ENCODE assay signal across 25 cellular contexts in genomic region chr11:30533445-30533947, GRCh38. TPM values are rescaled to one million over a fixed set of nuclear protein-coding genes. Genes with fewer than 3 reads are reported as not detected.
"Had no signal": no experiment of that assay in that cellular context is flagged by ENCODE, and none has a peak within 500 bp of the region (broad histone marks: within the 10 kb centered on the region; RNA-seq: fewer than 3 reads in every experiment).

No MANE protein-coding gene starts in this region.

- H3K4me3 ChIP-seq: body of pancreas, left lung, uterus had no signal

- DNase-seq: activated CD4-positive, alpha-beta T cell treated with anti-CD3 and anti-CD28 coated beads, Interleukin-2, amount 10 ng/mL, durations not matched to agents 7 days and 5 days; activated CD4-positive, CD25-positive, alpha-beta regulatory T cell treated with anti-CD3 and anti-CD28 coated beads, Interleukin-2, amount 50 U/mL, for 72 hours; activated CD8-positive, alpha-beta memory T cell treated with anti-CD3 and anti-CD28 coated beads, Interleukin-2, amount 10 ng/mL, durations not matched to agents 7 days and 5 days; activated CD8-positive, alpha-beta T cell treated with anti-CD3 and anti-CD28 coated beads for 36 hours; activated gamma-delta T cell; activated naive CD4-positive, alpha-beta T cell treated with anti-CD3 and anti-CD28 coated beads, Interleukin-2, amount 50 U/mL, for 16 hours; activated naive CD8-positive, alpha-beta T cell treated with anti-CD3 and anti-CD28 coated beads, Interleukin-2, amount 50 U/mL, for 24 hours; activated T-cell treated with anti-CD3 and anti-CD28 coated beads for 4 hours; body of pancreas; caudate nucleus; effector CD4-positive, alpha-beta T cell; left lung; mammary epithelial cell; small intestine; stimulated activated CD4-positive, alpha-beta T cell treated with anti-CD3 and anti-CD28 coated beads, Interleukin-15, amount 100 ng/mL, for 24 hours; trophoblast cell; uterus had no signal

- H3K27ac ChIP-seq: body of pancreas, left lung, uterus had no signal

- H3K4me1 ChIP-seq: left lung, uterus had no signal

- H3K27me3 ChIP-seq: body of pancreas, left lung, uterus had no signal

- H3K9me3 ChIP-seq: body of pancreas, left lung, uterus had no signal

- FAIRE-seq: endometrium, keratinocyte, small intestine had no signal

- H3K36me3 ChIP-seq: left lung, uterus had no signal

- ATAC-seq: activated CD8-positive, alpha-beta memory T cell treated with anti-CD3 and anti-CD28 coated beads, Interleukin-2, amount 10 ng/mL, durations not matched to agents 7 days and 5 days; activated CD8-positive, alpha-beta T cell treated with anti-CD3 and anti-CD28 coated beads for 36 hours; activated naive CD8-positive, alpha-beta T cell treated with anti-CD3 and anti-CD28 coated beads, Interleukin-2, amount 50 U/mL, for 24 hours; body of pancreas; left lung; natural killer cell treated with Interleukin-12 subunit alpha and Interleukin-12 subunit beta and Interleukin-15 and Interleukin-18, amount 100 ng/mL, for 72 hours; sciatic nerve; stimulated activated memory B cell treated with anti-CD40 and anti-IgM and Interleukin-4, amounts not matched to agents 10 μg/mL and 1 μg/mL and 100 μg/mL, for 72 hours had no signal

RNA-seq across cellular contexts. Expression of gene MPPED2, which starts 52.7 kb away (rescaled TPM):
- total RNA-seq: activated CD8-positive, alpha-beta memory T cell treated with anti-CD3 and anti-CD28 coated beads, Interleukin-2, amount 10 ng/mL, durations not matched to agents 7 days and 5 days; activated T-helper 1 cell treated with anti-CD3 and anti-CD28 coated beads, Interleukin-12 subunit alpha, Interleukin-12 subunit beta, Interleukin-2, Interleukin-4 antibody, amounts not matched to agents 30 ng/mL and 10 ng/mL and 1 ng/mL, durations not matched to agents 14 hours and 24 hours and 36 hours; fibroblast of villous mesenchyme; T-helper 2 cell treated with Interferon-gamma antibody and Interleukin-4, amounts not matched to agents 100 ng/mL and 5 ng/mL, for 36 hours had no signal
- polyA plus RNA-seq: keratinocyte, mammary epithelial cell had no signal
